ENCODE assay signal across 29 cellular contexts in the genomic region with DNA sequence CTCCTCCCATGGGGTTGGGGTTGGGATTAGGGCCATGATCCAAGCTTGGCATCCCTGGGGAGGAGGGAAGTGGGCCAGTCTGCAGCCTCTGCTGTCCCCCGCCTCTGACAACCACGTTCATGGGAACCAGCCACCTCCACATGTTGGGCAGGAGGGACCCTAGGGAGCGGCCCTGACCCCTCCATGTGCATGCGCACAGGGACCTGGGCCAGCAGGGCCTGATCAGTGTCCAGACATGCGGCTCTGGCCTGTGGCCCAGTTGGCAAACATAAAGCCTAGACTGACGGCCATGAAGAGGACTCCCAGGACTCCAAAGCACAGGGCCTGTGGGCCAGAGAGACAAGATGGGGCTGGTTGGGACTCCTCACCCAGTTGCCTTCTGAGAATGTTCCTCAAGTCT. TPM values are rescaled to one million over a fixed set of nuclear protein-coding genes. Genes with fewer than 3 reads are reported as not detected.
DNase-seq lines count a peak whose midpoint lies in the region; ATAC-seq and TF ChIP-seq lines count a peak whose summit lies in the region.
"Had no signal": no experiment of that assay in that cellular context is flagged by ENCODE, and none has a peak within 500 bp of the region (broad histone marks: within the 10 kb centered on the region; RNA-seq: fewer than 3 reads in every experiment).

No MANE protein-coding gene starts in this region.

- H3K9me3 Mint-ChIP-seq in activated T-cell treated with anti-CD3 and anti-CD28 coated beads, Interleukin-2, amount 50 U/mL, for 24 hours = no peaks in the 10 kb centered on the region
- no peaks in the 10 kb centered on the region for H3K9me3 Mint-ChIP-seq in stimulated activated effector memory CD8-positive, alpha-beta T cell treated with anti-CD3 and anti-CD28 coated beads, Interleukin-12 subunit alpha, Interleukin-12 subunit beta, amount 100 ng/mL, for 72 hours
- H3K9me3 Mint-ChIP-seq in endodermal cell (peaks cover 69% of the 10 kb centered on the region), HFFc6 (no peaks in the 10 kb centered on the region)
- H3K9me3 Mint-ChIP-seq: activated T-cell treated with anti-CD3 and anti-CD28 coated beads, Interleukin-2, amount 50 U/mL, for 4 hours; memory B cell; WTC11 had no signal

- 91 to 100% methylated on average over 1 to 6 of the region's 6 CpGs for WGBS in endodermal cell (ENCODE audit: insufficient coverage in 1 of 2, insufficient read length in 1 of 2), 2 experiments

- no peak overlapping the region for H3K27ac Mint-ChIP-seq in activated T-cell treated with anti-CD3 and anti-CD28 coated beads, Interleukin-2, amount 50 U/mL, for 24 hours
- peak overlapping the region; percentile 86 for H3K27ac Mint-ChIP-seq in stimulated activated effector memory CD8-positive, alpha-beta T cell treated with anti-CD3 and anti-CD28 coated beads, Interleukin-12 subunit alpha, Interleukin-12 subunit beta, amount 100 ng/mL, for 72 hours
- H3K27ac Mint-ChIP-seq in endodermal cell (no peak overlapping the region), HFFc6 (no peak overlapping the region)
- H3K27ac Mint-ChIP-seq: memory B cell, WTC11 had no signal

- H3K36me3 Mint-ChIP-seq in activated T-cell treated with anti-CD3 and anti-CD28 coated beads, Interleukin-2, amount 50 U/mL, for 24 hours (ENCODE audit: low read depth) = peaks cover 57% of the 10 kb centered on the region
- H3K36me3 Mint-ChIP-seq in stimulated activated effector memory CD8-positive, alpha-beta T cell treated with anti-CD3 and anti-CD28 coated beads, Interleukin-12 subunit alpha, Interleukin-12 subunit beta, amount 100 ng/mL, for 72 hours = peaks cover 62% of the 10 kb centered on the region
- H3K36me3 Mint-ChIP-seq in endodermal cell (ENCODE audit: low read depth) = peaks cover 41% of the 10 kb centered on the region
- H3K36me3 Mint-ChIP-seq in HFFc6 (ENCODE audit: low read depth) = no peaks in the 10 kb centered on the region

- no peaks in the 10 kb centered on the region for H3K79me2 ChIP-seq in Karpas-422 (ENCODE audit: low read length)
- H3K79me2 ChIP-seq: parathyroid adenoma had no signal

- H3K9me3 ChIP-seq in Karpas-422 (ENCODE audit: low read length) (no peaks in the 10 kb centered on the region), left ventricle myocardium inferior (replicated peaks) (no peaks in the 10 kb centered on the region), endodermal cell (ENCODE audit: control insufficient read depth, low read length) (no peaks in the 10 kb centered on the region)
- H3K9me3 ChIP-seq: esophagus muscularis mucosa, SJSA1, thoracic aorta, uterus had no signal

- no peak overlapping the region for H3K9ac ChIP-seq in Karpas-422 (ENCODE audit: low read length)
- no peak overlapping the region for H3K9ac ChIP-seq in endodermal cell (ENCODE audit: extremely low read depth, low read length, poor library complexity, severe bottlenecking)
- H3K9ac ChIP-seq: parathyroid adenoma had no signal

- no peaks in the 10 kb centered on the region for H3K9me2 ChIP-seq in Karpas-422 (replicated peaks; ENCODE audit: insufficient read depth, low read length)

- H3K27me3 Mint-ChIP-seq in activated T-cell treated with anti-CD3 and anti-CD28 coated beads, Interleukin-2, amount 50 U/mL, for 24 hours = peaks cover 14% of the 10 kb centered on the region
- H3K27me3 Mint-ChIP-seq in endodermal cell (ENCODE audit: insufficient read depth) (no peaks in the 10 kb centered on the region), HFFc6 (ENCODE audit: insufficient read depth) (no peaks in the 10 kb centered on the region; the same call in none of the 2 replicates)
- H3K27me3 Mint-ChIP-seq: memory B cell had no signal

- H3K4me2 ChIP-seq in Karpas-422 (ENCODE audit: low read depth, low read length, poor library complexity, severe bottlenecking) = no peak overlapping the region
- H3K4me2 ChIP-seq: smooth muscle cell had no signal

- peak; percentile 23 for DNase-seq in activated T-cell treated with anti-CD3 and anti-CD28 coated beads, Interleukin-2, amount 50 U/mL, for 24 hours
- DNase-seq in activated T-cell treated with anti-CD3 and anti-CD28 coated beads, Interleukin-2, amount 50 U/mL, for 1 hour = no peak
- peak; percentile 12 for DNase-seq in Karpas-422
- peak; percentile 53 for DNase-seq in left ventricle myocardium inferior
- no peak for DNase-seq in stimulated activated effector memory CD8-positive, alpha-beta T cell treated with anti-CD3 and anti-CD28 coated beads, Interleukin-12 subunit alpha, Interleukin-12 subunit beta, amount 100 ng/mL, for 72 hours (ENCODE audit: low spot score in 2 of 2)
- DNase-seq in AML-193 (lab: John Stamatoyannopoulos, UW) = no peak
- DNase-seq in endodermal cell = no peak
- DNase-seq in HFFc6 = no peak
- DNase-seq: ACHN; activated CD4-positive, alpha-beta T cell treated with anti-CD3 and anti-CD28 coated beads, Interleukin-2, amount 50 U/mL, for 1 hour; activated naive CD4-positive, alpha-beta T cell; activated T-cell treated with anti-CD3 and anti-CD28 coated beads, Interleukin-2, amount 50 U/mL, for 4 hours; foreskin keratinocyte; NCI-H146; NCI-H748 treated with DMSO at 0.1 percent for 48 hours; retina; stimulated activated naive CD8-positive, alpha-beta T cell treated with anti-CD3 and anti-CD28 coated beads, Interleukin-15, Interleukin-2, amounts not matched to agents 100 U/mL and 50 U/mL, for 24 hours; uterus had no signal

- H3K4me3 Mint-ChIP-seq in activated T-cell treated with anti-CD3 and anti-CD28 coated beads, Interleukin-2, amount 50 U/mL, for 24 hours = no peak overlapping the region
- H3K4me3 Mint-ChIP-seq in stimulated activated effector memory CD8-positive, alpha-beta T cell treated with anti-CD3 and anti-CD28 coated beads, Interleukin-12 subunit alpha, Interleukin-12 subunit beta, amount 100 ng/mL, for 72 hours = no peak overlapping the region
- H3K4me3 Mint-ChIP-seq in endodermal cell = no peak overlapping the region
- no peak overlapping the region for H3K4me3 Mint-ChIP-seq in HFFc6
- H3K4me3 Mint-ChIP-seq: activated T-cell treated with anti-CD3 and anti-CD28 coated beads, Interleukin-2, amount 50 U/mL, for 4 hours; memory B cell; neural crest cell; WTC11 had no signal

- H3K27ac ChIP-seq in Karpas-422 (ENCODE audit: low read length) (no peak overlapping the region), left ventricle myocardium inferior (replicated peaks) (no peak overlapping the region), endodermal cell (ENCODE audit: low read depth, low read length) (no peak overlapping the region)
- H3K27ac ChIP-seq: esophagus muscularis mucosa, foreskin keratinocyte, parathyroid adenoma, SJSA1, thoracic aorta, uterus had no signal

- intact Hi-C loops in left ventricle myocardium inferior (cut with micrococcal nuclease) = no loop called here

- no peaks in the 10 kb centered on the region for H3K36me3 ChIP-seq in Karpas-422 (ENCODE audit: insufficient read depth, low read length)
- H3K36me3 ChIP-seq in left ventricle myocardium inferior = no peaks in the 10 kb centered on the region
- H3K36me3 ChIP-seq in endodermal cell (ENCODE audit: control insufficient read depth, insufficient read depth, low read length) = peaks cover 31% of the 10 kb centered on the region
- H3K36me3 ChIP-seq: esophagus muscularis mucosa, SJSA1, thoracic aorta, uterus had no signal

- no peaks in the 10 kb centered on the region for H3K27me3 ChIP-seq in Karpas-422 (ENCODE audit: low read length)
- no peaks in the 10 kb centered on the region for H3K27me3 ChIP-seq in left ventricle myocardium inferior (ENCODE audit: low read depth)
- H3K27me3 ChIP-seq in endodermal cell (ENCODE audit: control insufficient read depth, insufficient read depth, low read length, poor library complexity, severe bottlenecking) = no peaks in the 10 kb centered on the region
- H3K27me3 ChIP-seq: esophagus muscularis mucosa, foreskin keratinocyte, SJSA1, uterus had no signal

- H3K4me1 ChIP-seq in Karpas-422 (ENCODE audit: low read length) (no peaks in the 10 kb centered on the region), left ventricle myocardium inferior (no peaks in the 10 kb centered on the region), endodermal cell (ENCODE audit: control insufficient read depth, insufficient read depth, low read length) (no peaks in the 10 kb centered on the region)
- H3K4me1 ChIP-seq: esophagus muscularis mucosa, parathyroid adenoma, SJSA1, uterus had no signal

- no peaks in the 10 kb centered on the region for H4K20me1 ChIP-seq in Karpas-422 (ENCODE audit: insufficient read depth, low read depth, low read length)

- ATAC-seq in stimulated activated effector memory CD8-positive, alpha-beta T cell treated with anti-CD3 and anti-CD28 coated beads, Interleukin-12 subunit alpha, Interleukin-12 subunit beta, amount 100 ng/mL, for 72 hours = no peak
- ATAC-seq: activated T-cell treated with anti-CD3 and anti-CD28 coated beads, Interleukin-2, amount 50 U/mL, for 4 hours; foreskin keratinocyte; stimulated activated naive CD8-positive, alpha-beta T cell treated with anti-CD3 and anti-CD28 coated beads, Interleukin-15, Interleukin-2, amounts not matched to agents 100 U/mL and 50 U/mL, for 24 hours; WTC11 had no signal

- H3K4me3 ChIP-seq in Karpas-422 (ENCODE audit: low read length) = no peak overlapping the region
- H3K4me3 ChIP-seq in left ventricle myocardium inferior = no peak overlapping the region
- H3K4me3 ChIP-seq in endodermal cell (ENCODE audit: low read length) = no peak overlapping the region
- H3K4me3 ChIP-seq: esophagus muscularis mucosa, SJSA1, smooth muscle cell, thoracic aorta, uterus had no signal

- H2AFZ ChIP-seq in Karpas-422 (ENCODE audit: low read length) = no peak overlapping the region
- H2AFZ ChIP-seq: parathyroid adenoma had no signal

- no peak for TF ChIP-seq CTCF in left ventricle myocardium inferior (IDR thresholded peaks at IDR 0.05; ENCODE audit: borderline replicate concordance)
- TF ChIP-seq CTCF in endodermal cell (conservative IDR thresholded peaks at IDR 0.05) = no peak
- no peak for TF ChIP-seq CTCF in HFFc6 (IDR thresholded peaks at IDR 0.05)

- peaks cover 10% of the 10 kb centered on the region for H3K4me1 Mint-ChIP-seq in activated T-cell treated with anti-CD3 and anti-CD28 coated beads, Interleukin-2, amount 50 U/mL, for 24 hours (ENCODE audit: low read depth)
- peaks cover 15% of the 10 kb centered on the region for H3K4me1 Mint-ChIP-seq in stimulated activated effector memory CD8-positive, alpha-beta T cell treated with anti-CD3 and anti-CD28 coated beads, Interleukin-12 subunit alpha, Interleukin-12 subunit beta, amount 100 ng/mL, for 72 hours
- H3K4me1 Mint-ChIP-seq in endodermal cell = peaks cover 2% of the 10 kb centered on the region
- no peaks in the 10 kb centered on the region for H3K4me1 Mint-ChIP-seq in HFFc6 (ENCODE audit: low read depth)
- H3K4me1 Mint-ChIP-seq: memory B cell, neural crest cell, WTC11 had no signal

RNA-seq across cellular contexts. Expression of gene SLC38A5, which starts 11.3 kb away (rescaled TPM):
- total RNA-seq in Karpas-422 (2014; rRNA removed; shearing (Covaris generic); ENCODE audit: low replicate concordance) = not detected in 2 replicates
- total RNA-seq in left ventricle myocardium inferior (0.71 TPM), endodermal cell (10 to 100 TPM; 22.4 to 40.7 TPM)
- polyA plus RNA-seq in endodermal cell (2013, experiment 1 of 2) = 23.3 TPM
- polyA plus RNA-seq in endodermal cell (2013, experiment 2 of 2) = 26.2 TPM
- under 1 TPM in 5 of 6 experiments, not detected in 1; 0.40 to 0.91 (median 0.79) TPM for total RNA-seq in HFFc6 (2021; fragmentation: NEBNext Ultra II Directional; extraction: Animal tissue kit (Norgen Biotek cat#: 25700))

RNA-seq across cellular contexts. Expression of gene FTSJ1, which starts 17.3 kb away (rescaled TPM):
- total RNA-seq in Karpas-422 (2014; rRNA removed; shearing (Covaris generic); ENCODE audit: low replicate concordance) = 22.9 and 36.3 TPM in 2 replicates
- total RNA-seq in left ventricle myocardium inferior = 15.3 TPM
- total RNA-seq in endodermal cell = 10 to 100 TPM; 47.3 to 54.3 TPM
- 46.1 TPM for polyA plus RNA-seq in endodermal cell (2013, experiment 1 of 2)
- 43.6 TPM for polyA plus RNA-seq in endodermal cell (2013, experiment 2 of 2)
- total RNA-seq in HFFc6 (2021; fragmentation: NEBNext Ultra II Directional; extraction: Animal tissue kit (Norgen Biotek cat#: 25700)) = 10 to 100 TPM; 51.5 to 66.7 (median 59.7) TPM

RNA-seq across cellular contexts. Expression of gene SSX4B, which starts 47.0 kb away (rescaled TPM):
- total RNA-seq in Karpas-422 (2014; rRNA removed; shearing (Covaris generic); ENCODE audit: low replicate concordance) = not detected in 2 replicates
- total RNA-seq in left ventricle myocardium inferior (not detected), endodermal cell (1 to 10 TPM in 1 of 2 donors, under 1 TPM in 1; 1.00 to 1.5 TPM)
- 1.1 TPM for polyA plus RNA-seq in endodermal cell (2013, experiment 1 of 2)
- 0.37 TPM for polyA plus RNA-seq in endodermal cell (2013, experiment 2 of 2)
- total RNA-seq in HFFc6 (2021; fragmentation: NEBNext Ultra II Directional; extraction: Animal tissue kit (Norgen Biotek cat#: 25700)) = not detected
- total RNA-seq: activated T-cell treated with anti-CD3 and anti-CD28 coated beads, Interleukin-2, amount 50 U/mL, for 4 hours; dermis microvascular lymphatic vessel endothelial cell; esophagus muscularis mucosa; foreskin keratinocyte; neural crest cell; smooth muscle cell; thoracic aorta; uterus had no signal
- polyA plus RNA-seq: adipose tissue, BJ, foreskin keratinocyte, smooth muscle cell had no signal

RNA-seq across cellular contexts. Expression of gene PORCN, which starts 50.1 kb away (rescaled TPM):
- 0.29 TPM in 1 of 2 replicates, not detected in the other for total RNA-seq in Karpas-422 (2014; rRNA removed; shearing (Covaris generic); ENCODE audit: low replicate concordance)
- 13.6 TPM for total RNA-seq in left ventricle myocardium inferior
- 10 to 100 TPM; 51.1 to 54.4 TPM for total RNA-seq in endodermal cell
- polyA plus RNA-seq in endodermal cell (2013, experiment 1 of 2) = 40.1 TPM
- 45.9 TPM for polyA plus RNA-seq in endodermal cell (2013, experiment 2 of 2)
- 10 to 100 TPM in 4 of 6 experiments, 1 to 10 TPM in 2; 9.0 to 13.8 (median 10.7) TPM for total RNA-seq in HFFc6 (2021; fragmentation: NEBNext Ultra II Directional; extraction: Animal tissue kit (Norgen Biotek cat#: 25700))

Comparison
In these comparisons a context has a peak if more than half of its experiments do, and no peak if none do; other contexts are left out.
1. DNase-seq: peak in activated T-cell treated with anti-CD3 and anti-CD28 coated beads, Interleukin-2, amount 50 U/mL, for 24 hours (single experiment), Karpas-422 (single experiment) and left ventricle myocardium inferior (single experiment); none in activated T-cell treated with anti-CD3 and anti-CD28 coated beads, Interleukin-2, amount 50 U/mL, for 1 hour (single experiment), stimulated activated effector memory CD8-positive, alpha-beta T cell treated with anti-CD3 and anti-CD28 coated beads, Interleukin-12 subunit alpha, Interleukin-12 subunit beta, amount 100 ng/mL, for 72 hours (0 of 2), AML-193 (0 of 2), endodermal cell (single experiment) and HFFc6 (single experiment).
2. RNA of gene SLC38A5, which starts 11.3 kb away (total RNA-seq): 22.4 to 40.7 TPM in endodermal cell; 0.40 to 0.91 TPM in HFFc6, 0.71 TPM in left ventricle myocardium inferior (single experiment) and not detected in Karpas-422; every median in the first group is over 10 times any median in the second.